ENCODE assay signal across 18 cellular contexts in the genomic region with DNA sequence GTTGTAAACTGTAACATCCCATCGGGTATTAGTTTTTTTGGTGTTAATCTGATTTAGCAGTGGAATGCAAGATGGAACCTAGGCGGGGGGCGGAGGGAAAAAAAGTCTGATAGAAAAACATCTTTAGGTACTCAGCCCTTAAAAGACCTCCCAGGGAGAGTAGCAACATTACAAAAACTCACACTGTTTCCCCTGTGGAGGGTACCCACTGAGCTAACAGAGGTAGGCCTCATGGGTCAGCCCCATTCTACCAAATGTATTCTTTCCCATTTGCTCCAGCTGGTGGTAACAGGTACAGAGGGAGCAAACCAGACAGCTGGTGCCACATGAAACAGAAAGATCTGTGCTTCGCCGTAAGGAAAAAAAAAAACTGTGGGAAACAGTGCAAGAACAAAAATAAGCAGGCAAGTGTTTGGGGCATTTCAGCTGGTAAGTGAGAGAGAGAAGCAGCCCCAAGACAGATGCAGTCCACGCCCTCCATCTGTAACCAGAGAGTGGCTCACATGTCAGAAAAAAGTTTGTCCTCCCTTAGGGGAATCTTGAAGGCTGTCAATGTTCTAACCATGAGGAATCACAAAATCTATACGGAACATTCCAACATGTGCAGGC.
A peak's percentile ranks its signal among the peaks of the same experiment; 100 is the strongest.
DNase-seq lines count a peak whose midpoint lies in the region; ATAC-seq, FAIRE-seq and TF ChIP-seq lines count a peak whose summit lies in the region.
"Had no signal": no experiment of that assay in that cellular context is flagged by ENCODE, and none has a peak within 500 bp of the region (broad histone marks: within the 10 kb centered on the region; RNA-seq: fewer than 3 reads in every experiment).

No MANE protein-coding gene starts in this region.

- DNase-seq in natural killer cell (no peak), keratinocyte (ENCODE audit: low read depth, low spot score) (no peak), prostate gland (ENCODE audit: low spot score) (no peak), DMS53 treated with DMSO at 0.1 percent for 48 hours (lab: John Stamatoyannopoulos, UW; ENCODE audit: unreplicated experiment) (no peak)
- DNase-seq in natural killer cell treated with Interleukin-12 subunit alpha and Interleukin-12 subunit beta and Interleukin-15 and Interleukin-18, amount 100 ng/mL, for 72 hours (ENCODE audit: low spot score), result no peak
- DNase-seq: activated CD4-positive, alpha-beta T cell treated with anti-CD3 and anti-CD28 coated beads, Interleukin-2, amount 50 U/mL, for 4 hours; brain microvascular endothelial cell; DMS79; dorsolateral prefrontal cortex; MM.1S; NCI-H2081 treated with DMSO at 0.1 percent for 48 hours; NK-92 treated with Interleukin-12 subunit alpha and Interleukin-12 subunit beta, amount 100 ng/mL, for 24 hours; occipital lobe; SHP77; spleen had no signal

- H3K27me3 ChIP-seq in OCI-LY3 (ENCODE audit: low read depth, low read length), result no peaks in the 10 kb centered on the region
- H3K27me3 ChIP-seq in keratinocyte (ENCODE audit: control insufficient read depth, extremely low read depth, insufficient read depth, low read length), result no peaks in the 10 kb centered on the region
- H3K27me3 ChIP-seq in thymus (ENCODE audit: control insufficient read depth, insufficient read depth), result no peaks in the 10 kb centered on the region
- no peaks in the 10 kb centered on the region for H3K27me3 ChIP-seq in prostate gland (replicated peaks; ENCODE audit: insufficient read depth)
- H3K27me3 ChIP-seq: brain microvascular endothelial cell, spleen had no signal

- no peaks in the 10 kb centered on the region for H3K27me3 Mint-ChIP-seq in natural killer cell (ENCODE audit: low read depth in 2 of 2)
- no peaks in the 10 kb centered on the region for H3K27me3 Mint-ChIP-seq in natural killer cell treated with Interleukin-12 subunit alpha and Interleukin-12 subunit beta and Interleukin-15 and Interleukin-18, amount 100 ng/mL, for 72 hours

- H3K79me2 ChIP-seq in OCI-LY3 (ENCODE audit: low read length) (no peaks in the 10 kb centered on the region), keratinocyte (ENCODE audit: control insufficient read depth, insufficient read depth, low read length) (no peaks in the 10 kb centered on the region)

- no peaks in the 10 kb centered on the region for H3K9me3 ChIP-seq in OCI-LY3 (ENCODE audit: insufficient read depth, low read length)
- H3K9me3 ChIP-seq in keratinocyte (ENCODE audit: control insufficient read depth, low read depth, low read length), result no peaks in the 10 kb centered on the region
- no peaks in the 10 kb centered on the region for H3K9me3 ChIP-seq in thymus (ENCODE audit: control insufficient read depth)
- no peaks in the 10 kb centered on the region for H3K9me3 ChIP-seq in prostate gland
- H3K9me3 ChIP-seq: spleen had no signal

- H3K36me3 Mint-ChIP-seq in natural killer cell, result no peaks in the 10 kb centered on the region
- no peaks in the 10 kb centered on the region for H3K36me3 Mint-ChIP-seq in natural killer cell treated with Interleukin-12 subunit alpha and Interleukin-12 subunit beta and Interleukin-15 and Interleukin-18, amount 100 ng/mL, for 72 hours

- H3K36me3 ChIP-seq in OCI-LY3 (replicated peaks; ENCODE audit: low read depth, low read length) (no peaks in the 10 kb centered on the region), keratinocyte (ENCODE audit: control insufficient read depth in 2 of 2, extremely low read depth in 1 of 2, insufficient read depth in 2 of 2, low read length in 2 of 2) (no peaks in the 10 kb centered on the region), thymus (ENCODE audit: control insufficient read depth, insufficient read depth) (no peaks in the 10 kb centered on the region), prostate gland (no peaks in the 10 kb centered on the region)
- H3K36me3 ChIP-seq: brain microvascular endothelial cell, spleen had no signal

- H3K4me3 ChIP-seq in OCI-LY3 (ENCODE audit: low read length) (no peak overlapping the region), keratinocyte (ENCODE audit: control insufficient read depth in 2 of 3, extremely low read depth in 1 of 3, insufficient read depth in 2 of 3, low read depth in 1 of 3, low read length in 3 of 3) (no peak overlapping the region), thymus (ENCODE audit: low read length) (no peak overlapping the region), prostate gland (no peak overlapping the region)
- H3K4me3 ChIP-seq: dorsolateral prefrontal cortex, spleen had no signal

- ATAC-seq in natural killer cell, result no peak
- no peak for ATAC-seq in natural killer cell treated with Interleukin-12 subunit alpha and Interleukin-12 subunit beta and Interleukin-15 and Interleukin-18, amount 100 ng/mL, for 72 hours
- no peak for ATAC-seq in HG02678 (IDR thresholded peaks at IDR 0.05; ENCODE audit: unreplicated experiment)

- H2AFZ ChIP-seq in OCI-LY3 (ENCODE audit: low read depth, low read length) (peak overlapping the region; percentile 60; the same call in 1 of the 2 replicates), keratinocyte (ENCODE audit: control insufficient read depth, low read length) (peak overlapping the region; percentile 65)

- H3K9ac ChIP-seq in OCI-LY3 (ENCODE audit: low read length) (no peak overlapping the region), keratinocyte (ENCODE audit: control insufficient read depth, extremely low read depth, insufficient read depth, low read length) (no peak overlapping the region)

- H4K20me1 ChIP-seq in OCI-LY3 (ENCODE audit: insufficient read depth, low read length) (no peaks in the 10 kb centered on the region), keratinocyte (ENCODE audit: control insufficient read depth, extremely low read depth, insufficient read depth, low read length) (no peaks in the 10 kb centered on the region)

- H3K4me1 ChIP-seq in OCI-LY3 (ENCODE audit: low read length) (peaks cover 42% of the 10 kb centered on the region), keratinocyte (ENCODE audit: control insufficient read depth, extremely low read depth, insufficient read depth, low read length) (peaks cover 21% of the 10 kb centered on the region), thymus (ENCODE audit: control insufficient read depth, insufficient read depth, low read length) (peaks cover 6% of the 10 kb centered on the region), prostate gland (replicated peaks) (no peaks in the 10 kb centered on the region)

- TF ChIP-seq CTCF in natural killer cell (IDR thresholded peaks at IDR 0.05), result no peak
- no peak for TF ChIP-seq CTCF in OCI-LY3 (IDR thresholded peaks at IDR 0.05; ENCODE audit: low read depth, low read length)
- TF ChIP-seq CTCF in keratinocyte (optimal IDR thresholded peaks at IDR 0.05 in 1 of 3, IDR thresholded peaks at IDR 0.05 in 1 of 3, conservative IDR thresholded peaks at IDR 0.05 in 1 of 3; ENCODE audit: extremely low read depth in 1 of 3, insufficient read depth in 2 of 3, low read length in 3 of 3), result no peak
- TF ChIP-seq CTCF in prostate gland (IDR thresholded peaks at IDR 0.05), result no peak

- peak; percentile 49 for FAIRE-seq in keratinocyte (lab: Jason Lieb, UNC)

- 67% methylated on average over 7 of the region's 7 CpGs for WGBS in thymus
- 89% methylated on average over 7 of the region's 7 CpGs for WGBS in prostate gland

- H3K27ac ChIP-seq in OCI-LY3 (ENCODE audit: low read length) (no peak overlapping the region), keratinocyte (ENCODE audit: control insufficient read depth, insufficient read depth, low read length) (no peak overlapping the region), thymus (ENCODE audit: low read depth) (peak overlapping the region; percentile 25), prostate gland (no peak overlapping the region)
- H3K27ac ChIP-seq: brain microvascular endothelial cell, dorsolateral prefrontal cortex had no signal

- no peak overlapping the region for H3K4me3 Mint-ChIP-seq in natural killer cell
- H3K4me3 Mint-ChIP-seq in natural killer cell treated with Interleukin-12 subunit alpha and Interleukin-12 subunit beta and Interleukin-15 and Interleukin-18, amount 100 ng/mL, for 72 hours, result no peak overlapping the region

- no peaks in the 10 kb centered on the region for H3K9me1 ChIP-seq in keratinocyte (ENCODE audit: control insufficient read depth, extremely low read depth, insufficient read depth, low read length)

- no peaks in the 10 kb centered on the region for H3K9me3 Mint-ChIP-seq in natural killer cell
- H3K9me3 Mint-ChIP-seq in natural killer cell treated with Interleukin-12 subunit alpha and Interleukin-12 subunit beta and Interleukin-15 and Interleukin-18, amount 100 ng/mL, for 72 hours, result no peaks in the 10 kb centered on the region

- intact Hi-C loops in natural killer cell (cut with micrococcal nuclease) (no loop called here), prostate gland (cut with DNase I) (no loop called here)

- H3K4me2 ChIP-seq in OCI-LY3 (ENCODE audit: low read length) (no peak overlapping the region), keratinocyte (ENCODE audit: control insufficient read depth, extremely low read depth, insufficient read depth, low read depth, low read length) (no peak overlapping the region)

- dilution Hi-C loops in keratinocyte (cut with MboI; ENCODE audit: extremely low pct_ligation_motif_present, low sequenced_read_pairs), result no loop called here

- TF ChIP-seq POLR2A in prostate gland (IDR thresholded peaks at IDR 0.05), result no peak

- H3K27ac Mint-ChIP-seq in natural killer cell, result peak overlapping the region; percentile 37 to 79
- peak overlapping the region in 1 of 2 donors; percentile 62 for H3K27ac Mint-ChIP-seq in natural killer cell treated with Interleukin-12 subunit alpha and Interleukin-12 subunit beta and Interleukin-15 and Interleukin-18, amount 100 ng/mL, for 72 hours

- H3K4me1 Mint-ChIP-seq in natural killer cell, result peaks cover 17 to 22% of the 10 kb centered on the region in 2 donors
- peaks cover 13 to 15% of the 10 kb centered on the region in 2 donors for H3K4me1 Mint-ChIP-seq in natural killer cell treated with Interleukin-12 subunit alpha and Interleukin-12 subunit beta and Interleukin-15 and Interleukin-18, amount 100 ng/mL, for 72 hours (ENCODE audit: low read depth in 2 of 2)
